8 cellular contexts compared by ENCODE assay signal in the genomic region with DNA sequence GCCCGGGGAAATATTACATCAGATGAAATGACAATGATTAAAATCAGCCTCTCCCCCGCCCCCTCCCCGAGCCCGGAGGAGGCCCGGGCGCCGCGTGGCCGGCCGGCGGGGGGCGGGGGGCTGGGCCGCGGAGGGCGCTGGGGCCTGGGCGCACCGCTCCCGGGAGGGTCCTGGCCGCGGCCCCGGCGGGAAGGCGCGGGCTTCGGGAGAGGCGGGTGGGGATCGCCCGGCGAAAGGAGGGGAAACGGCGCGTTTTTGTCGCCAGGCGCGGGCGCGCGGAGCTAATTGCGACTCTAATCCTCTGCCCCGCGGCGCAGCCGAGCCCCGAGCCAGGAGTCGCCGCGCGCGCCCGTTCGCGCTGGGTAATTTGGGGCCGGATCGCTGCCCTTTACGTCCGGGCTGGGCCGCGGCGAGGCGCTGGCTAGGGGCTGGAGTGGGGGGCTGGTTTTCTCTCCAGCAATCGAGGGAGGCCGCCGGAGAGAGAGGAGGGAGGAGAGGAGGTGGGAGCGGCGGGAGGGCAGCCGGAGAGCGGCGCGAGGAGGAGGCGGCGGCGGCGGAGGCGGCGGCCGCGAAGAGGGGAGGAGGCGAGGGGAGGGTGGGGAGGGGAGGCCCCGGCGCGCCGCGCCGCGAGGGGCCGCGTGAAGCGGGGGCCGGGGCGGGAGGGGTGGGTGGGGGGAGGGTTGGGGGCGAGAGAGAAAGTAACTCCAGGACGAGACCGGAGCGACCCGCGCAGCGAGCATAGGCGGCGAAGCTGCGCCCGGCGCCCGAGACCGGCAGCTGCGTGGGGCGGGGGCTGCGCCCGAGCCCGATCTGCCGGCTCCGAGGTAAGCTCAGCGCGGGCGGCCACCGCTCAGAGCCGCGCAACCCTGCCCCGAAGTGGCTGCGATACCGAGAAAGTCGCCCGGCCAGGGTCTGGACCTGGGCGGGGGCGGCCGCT. TPM values are rescaled to one million over a fixed set of nuclear protein-coding genes. Genes with fewer than 3 reads are reported as not detected.
A peak's percentile ranks its signal among the peaks of the same experiment; 100 is the strongest.
DNase-seq lines count a peak whose midpoint lies in the region; ATAC-seq and TF ChIP-seq lines count a peak whose summit lies in the region.

A gene with protein sequence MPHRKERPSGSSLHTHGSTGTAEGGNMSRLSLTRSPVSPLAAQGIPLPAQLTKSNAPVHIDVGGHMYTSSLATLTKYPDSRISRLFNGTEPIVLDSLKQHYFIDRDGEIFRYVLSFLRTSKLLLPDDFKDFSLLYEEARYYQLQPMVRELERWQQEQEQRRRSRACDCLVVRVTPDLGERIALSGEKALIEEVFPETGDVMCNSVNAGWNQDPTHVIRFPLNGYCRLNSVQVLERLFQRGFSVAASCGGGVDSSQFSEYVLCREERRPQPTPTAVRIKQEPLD (plus strand): TSS at position 707 of the 937 bp plus-strand sequence. CDS start 3,585 bp downstream, outside the sequence.

- no TSS peak for BruUV-seq in A673 (replicated peaks; lab: Mats Ljungman, UMichigan)

- intact Hi-C loops in A673 (cut with micrococcal nuclease; ENCODE audit: unreplicated experiment) (no loop called here), colonic mucosa (cut with DNase I) (no loop called here), left colon (cut with DNase I, micrococcal nuclease) (no loop called here)

- in situ Hi-C loops in SK-MEL-5 (cut with HindIII; ENCODE audit: low pct_unique_long_range_greater_than_20kb, low sequenced_read_pairs), result no loop called here

- H3K36me3 ChIP-seq in A673 (ENCODE audit: insufficient read depth, low read length, poor library complexity, severe bottlenecking), result no peaks in the 10 kb centered on the region
- H3K36me3 ChIP-seq in H7 (replicated peaks; ENCODE audit: control insufficient read depth, insufficient read depth, low read length), result peaks cover 4% of the 10 kb centered on the region
- H3K36me3 ChIP-seq in colonic mucosa, result no peaks in the 10 kb centered on the region

- POLR2A ChIA-PET in A673 (lab: Charles Lee; ENCODE audit: low non-redundant PET), result interaction anchor here (0.6 to 0.7 kb wide), 2 partner anchors 109 to 412 kb away, joined by 4 to 14 read pairs; no protein-coding TSS in a partner anchor

- H3K27ac ChIP-seq in A673 (ENCODE audit: low read depth, low read length, poor library complexity, severe bottlenecking), result peak within 1 kb of the TSS; percentile 84
- peak within 1 kb of the TSS; percentile 91 for H3K27ac ChIP-seq in colonic mucosa

- H3K4me1 ChIP-seq in A673 (ENCODE audit: insufficient read depth, low read length, poor library complexity, severe bottlenecking), result peaks cover 9% of the 10 kb centered on the region
- H3K4me1 ChIP-seq in colonic mucosa, result no peaks in the 10 kb centered on the region

- CTCF ChIA-PET in A673 (lab: Charles Lee), result interaction anchor here (0.6 to 1.5 kb wide), 2 partner anchors 251 to 300 kb away, joined by 4 to 11 read pairs; no protein-coding TSS in a partner anchor

- H3K4me3 ChIP-seq in A673 (ENCODE audit: low read depth, low read length, poor library complexity, severe bottlenecking) (peak within 1 kb of the TSS; percentile 71), H7 (ENCODE audit: insufficient read depth, low read depth, low read length) (peak within 1 kb of the TSS; percentile 87), colonic mucosa (peak within 1 kb of the TSS; percentile 81)

- peak within 1 kb of the TSS; percentile 61 to 78 for H3K9ac ChIP-seq in colonic mucosa (ENCODE audit: low read depth in 2 of 2, low read length in 2 of 2)

- TF ChIP-seq CTCF in A673 (conservative IDR thresholded peaks at IDR 0.05; ENCODE audit: low read depth, low read length) (no peak), colonic mucosa (IDR thresholded peaks at IDR 0.05) (no peak), GM10266 (IDR thresholded peaks at IDR 0.05; ENCODE audit: control insufficient read depth, insufficient read depth, low read depth, missing control alignments) (no peak)

- H3K9me3 ChIP-seq in A673 (ENCODE audit: low read depth, low read length, poor library complexity, severe bottlenecking) (no peaks in the 10 kb centered on the region), colonic mucosa (no peaks in the 10 kb centered on the region)

- H3K27me3 ChIP-seq in A673 (replicated peaks; ENCODE audit: insufficient read depth, low read depth, low read length, poor library complexity) (peaks cover 28% of the 10 kb centered on the region), H7 (ENCODE audit: control insufficient read depth, insufficient read depth, low read length) (no peaks in the 10 kb centered on the region), colonic mucosa (peaks cover 6% of the 10 kb centered on the region)

- peak; percentile 26 for ATAC-seq in left colon

- peak; percentile 61 for DNase-seq in A673 (ENCODE audit: low spot score)
- peak; percentile 88 for DNase-seq in H7
- DNase-seq in SK-MEL-5 (ENCODE audit: low read depth, low spot score), result peak; percentile 34
- DNase-seq in colonic mucosa, result peak; percentile 67
- DNase-seq in left colon, result peak in 1 of 2 donors; percentile 59
- peak; percentile 34 to 39 for DNase-seq in stimulated activated CD4-positive, alpha-beta T cell treated with anti-CD3 and anti-CD28 coated beads, Interleukin-2, amount 100 ng/mL, for 48 hours
- no peak for DNase-seq in GM10266 (ENCODE audit: extremely low spot score)
- no peak for DNase-seq in OCI-M2 (lab: John Stamatoyannopoulos, UW; ENCODE audit: unreplicated experiment)

RNA-seq across cellular contexts. Expression of the gene that starts here (rescaled TPM):
- 8.9 and 9.9 TPM in 2 replicates for total RNA-seq in A673 (2021)
- 44.9 and 47.4 TPM in 2 replicates for total RNA-seq in H7 (2014; rRNA removed; shearing (Covaris generic))
- total RNA-seq in SK-MEL-5 (2014; rRNA removed; shearing (Covaris generic)), result 50.1 and 65.4 TPM in 2 replicates
- 86.8 and 103 TPM in 2 replicates for polyA plus RNA-seq in SK-MEL-5 (2015; cell fraction: cytosol; rRNA removed)
- polyA plus RNA-seq in SK-MEL-5 (2015; cell fraction: nucleus; rRNA removed), result 96.1 and 137 TPM in 2 replicates
- total RNA-seq in colonic mucosa, result 10 to 100 TPM; 13.8 to 14.0 TPM
- 10 to 100 TPM in 1 of 2 donors, 1 to 10 TPM in 1; 9.0 to 13.1 TPM for total RNA-seq in left colon

Comparison
In these comparisons a context has a peak if more than half of its experiments do, and no peak if none do; other contexts are left out.
1. DNase-seq: peak in A673 (single experiment), H7 (single experiment), SK-MEL-5 (single experiment), colonic mucosa (single experiment) and stimulated activated CD4-positive, alpha-beta T cell treated with anti-CD3 and anti-CD28 coated beads, Interleukin-2, amount 100 ng/mL, for 48 hours (2 of 2); none in GM10266 (single experiment) and OCI-M2 (single experiment).
2. Peak in every context shown above with its lines, with median percentiles within 50 percentile points of each other: H3K4me3 ChIP-seq.